8 cellular contexts compared by ENCODE assay signal in genomic region chr14:53217283-53217994, GRCh38.
DNase-seq lines count a peak whose midpoint lies in the region; ATAC-seq and TF ChIP-seq lines count a peak whose summit lies in the region.

No MANE protein-coding gene starts in this region.

- no peak overlapping the region for H3K27ac ChIP-seq in iPS-18a (ENCODE audit: low read length)
- peak overlapping the region in 6 of 8 donors; percentile 47 to 76 (median 64) for H3K27ac ChIP-seq in spleen

- TF ChIP-seq CTCF in spleen (IDR thresholded peaks at IDR 0.05 in 8 of 11, conservative IDR thresholded peaks at IDR 0.05 in 3 of 11) = peak; percentile 37 to 83 (median 67)

- H3K4me1 ChIP-seq in iPS-18a (ENCODE audit: control insufficient read depth, low read depth, low read length) = peaks cover 8% of the 10 kb centered on the region
- peaks cover 0 to 15% (median 6%) of the 10 kb centered on the region in 6 donors for H3K4me1 ChIP-seq in spleen

- no peaks in the 10 kb centered on the region for H3K27me3 Mint-ChIP-seq in T-helper 2 cell treated with Interferon-gamma antibody and Interleukin-4, amounts not matched to agents 5 μg/mL and 100 μg/mL, for 36 hours (ENCODE audit: low read depth)

- H3K36me3 Mint-ChIP-seq in T-helper 2 cell treated with Interferon-gamma antibody and Interleukin-4, amounts not matched to agents 5 μg/mL and 100 μg/mL, for 36 hours (ENCODE audit: low read depth) = no peaks in the 10 kb centered on the region

- DNase-seq in DMS153 (lab: John Stamatoyannopoulos, UW) (peak; percentile 71), DMS153 treated with DMSO at 0.1 percent for 48 hours (lab: John Stamatoyannopoulos, UW; ENCODE audit: unreplicated experiment) (no peak), NCI-H1105 treated with DMSO at 0.1 percent for 48 hours (lab: John Stamatoyannopoulos, UW) (peak; percentile 60), astrocyte of the hippocampus (ENCODE audit: low read depth, low spot score) (peak; percentile 83), spleen (peak; percentile 93)
- DNase-seq in T-helper 2 cell treated with Interferon-gamma antibody and Interleukin-4, amounts not matched to agents 5 μg/mL and 100 μg/mL, for 36 hours (ENCODE audit: low spot score) = peak; percentile 84

- ATAC-seq in HG02759 (IDR thresholded peaks at IDR 0.05; ENCODE audit: unreplicated experiment) = peak; percentile 100

- TF ChIP-seq POLR2A in spleen (IDR thresholded peaks at IDR 0.05) = no peak

- 0 to 3% (median 1%) methylated on average over 6 to 39 of the region's 39 CpGs for WGBS in spleen, 5 donors

- peak overlapping the region; percentile 58 for H3K9ac ChIP-seq in iPS-18a (ENCODE audit: low read length)

- no peaks in the 10 kb centered on the region for H3K9me3 ChIP-seq in iPS-18a (ENCODE audit: control insufficient read depth, low read depth, low read length)
- no peaks in the 10 kb centered on the region for H3K9me3 ChIP-seq in spleen

- H3K4me3 Mint-ChIP-seq in T-helper 2 cell treated with Interferon-gamma antibody and Interleukin-4, amounts not matched to agents 5 μg/mL and 100 μg/mL, for 36 hours = peak overlapping the region; percentile 89

- H3K27ac Mint-ChIP-seq in T-helper 2 cell treated with Interferon-gamma antibody and Interleukin-4, amounts not matched to agents 5 μg/mL and 100 μg/mL, for 36 hours = peak overlapping the region; percentile 76

- intact Hi-C loops in spleen (cut with DNase I; ENCODE audit: low total_unique reads) = no loop called here

- H3K27me3 ChIP-seq in iPS-18a (ENCODE audit: control insufficient read depth, insufficient read depth, low read length) (no peaks in the 10 kb centered on the region), spleen (replicated peaks in 1 of 7) (no peaks in the 10 kb centered on the region)

- no peaks in the 10 kb centered on the region for H3K9me3 Mint-ChIP-seq in T-helper 2 cell treated with Interferon-gamma antibody and Interleukin-4, amounts not matched to agents 5 μg/mL and 100 μg/mL, for 36 hours

- peaks cover 12% of the 10 kb centered on the region for H3K4me1 Mint-ChIP-seq in T-helper 2 cell treated with Interferon-gamma antibody and Interleukin-4, amounts not matched to agents 5 μg/mL and 100 μg/mL, for 36 hours (ENCODE audit: low read depth)

- H3K36me3 ChIP-seq in iPS-18a (ENCODE audit: control insufficient read depth, low read depth, low read length) = no peaks in the 10 kb centered on the region
- H3K36me3 ChIP-seq in spleen = no peaks in the 10 kb centered on the region

- peak overlapping the region; percentile 68 for H3K4me3 ChIP-seq in iPS-18a (ENCODE audit: low read length)
- H3K4me3 ChIP-seq in spleen = peak overlapping the region; percentile 54 to 74 (median 60)
